1 cellular context compared by ENCODE assay signal in genomic region chr1:25831569-25832196, GRCh38.
TF ChIP-seq lines count a peak whose summit lies in the region.

No MANE protein-coding gene starts in this region.

TF ChIP-seq in K562, 482 proteins besides CTCF, POLR2A, EP300 and RAD21:
- peak; percentile 53; the same call in 1 of the 2 replicates for TF ChIP-seq CTBP1 (IDR thresholded peaks at IDR 0.05; ENCODE audit: borderline replicate concordance)
- peak; percentile 57 to 94; a peak in 2 of 4 replicates for TF ChIP-seq ETV6 (IDR thresholded peaks at IDR 0.05; ENCODE audit: borderline replicate concordance in 1 of 2, low read depth in 2 of 2, low read length in 1 of 2)
- no peak for TF ChIP-seq ETV6 (CRISPR knock-in tag; IDR thresholded peaks at IDR 0.05; ENCODE audit: borderline replicate concordance)
- TF ChIP-seq HMBOX1 (IDR thresholded peaks at IDR 0.05): peak; percentile 82
- TF ChIP-seq TCF3 (CRISPR knock-in tag; IDR thresholded peaks at IDR 0.05): peak; percentile 41
- 0 out of 2 replicates have a peak, but pooled peaks have one; percentile 64 for TF ChIP-seq ESRRA (IDR thresholded peaks at IDR 0.05; ENCODE audit: borderline replicate concordance, low read depth)
- no peak for TF ChIP-seq ZSCAN29 (IDR thresholded peaks at IDR 0.05)
- TF ChIP-seq ZNF239 (CRISPR knock-in tag; IDR thresholded peaks at IDR 0.05): no peak
- TF ChIP-seq MYC (IDR thresholded peaks at IDR 0.05; ENCODE audit: low read depth, low read length): 0 out of 2 replicates have a peak, but pooled peaks have one; percentile 11
- TF ChIP-seq MYC (CRISPR knock-in tag; IDR thresholded peaks at IDR 0.05; ENCODE audit: borderline replicate concordance, low read depth): no peak
- no peak for TF ChIP-seq MED1 (CRISPR knock-in tag; IDR thresholded peaks at IDR 0.05; ENCODE audit: borderline replicate concordance)
- TF ChIP-seq ZFP36 (IDR thresholded peaks at IDR 0.05; ENCODE audit: low read depth, low read length, partially characterized antibody): peak; percentile 29
- TF ChIP-seq CBX2 (IDR thresholded peaks at IDR 0.05; ENCODE audit: insufficient read depth, low read length, poor library complexity, severe bottlenecking): no peak
- peak; percentile 44; the same call in 1 of the 2 replicates for TF ChIP-seq SMARCA4 (IDR thresholded peaks at IDR 0.05)
- peak; percentile 47; the same call in 1 of the 2 replicates for TF ChIP-seq DPF2 (IDR thresholded peaks at IDR 0.05)
- TF ChIP-seq MXI1 (IDR thresholded peaks at IDR 0.05; ENCODE audit: low read depth, low read length): no peak
- no peak for TF ChIP-seq SMAD2 (IDR thresholded peaks at IDR 0.05; ENCODE audit: low read depth, low read length)
- TF ChIP-seq ZBTB9 (CRISPR knock-in tag; IDR thresholded peaks at IDR 0.05): no peak
- peak; percentile 45; the same call in 1 of the 2 replicates for TF ChIP-seq CBFA2T3 (IDR thresholded peaks at IDR 0.05)
- TF ChIP-seq THAP12 (CRISPR knock-in tag; IDR thresholded peaks at IDR 0.05): 0 out of 2 replicates have a peak, but pooled peaks have one; percentile 40
- peak; percentile 50; the same call in 1 of the 2 replicates for TF ChIP-seq SOX6 (IDR thresholded peaks at IDR 0.05)
- peak in 1 of 2 experiments; percentile 7; a peak in 1 of 4 replicates for TF ChIP-seq RCOR1 (IDR thresholded peaks at IDR 0.05; ENCODE audit: borderline replicate concordance in 1 of 2, low read depth in 2 of 2, low read length in 2 of 2)
- 0 out of 2 replicates have a peak, but pooled peaks have one; percentile 27 for TF ChIP-seq EHMT2 (IDR thresholded peaks at IDR 0.05)
- TF ChIP-seq ARID1B (IDR thresholded peaks at IDR 0.05): peak; percentile 57; the same call in 1 of the 2 replicates
